ENCODE assay signal across 9 cellular contexts in genomic region chr4:1216869-1217294, GRCh38. TPM values are rescaled to one million over a fixed set of nuclear protein-coding genes. Genes with fewer than 3 reads are reported as not detected.
DNase-seq lines count a peak whose midpoint lies in the region; ATAC-seq and FAIRE-seq lines count a peak whose summit lies in the region.
"Had no signal": no experiment of that assay in that cellular context is flagged by ENCODE, and none has a peak within 500 bp of the region (broad histone marks: within the 10 kb centered on the region; RNA-seq: fewer than 3 reads in every experiment).

No MANE protein-coding gene starts in this region.

- peak; percentile 75 for DNase-seq in G401 (ENCODE audit: low spot score)
- DNase-seq in T-cell, result peak; percentile 55 to 80 (median 70)
- peak; percentile 60 for DNase-seq in activated gamma-delta T cell treated with anti-CD3 and anti-CD28 coated beads, Interleukin-2, amount 50 U/mL, for 16 hours (ENCODE audit: low read depth)
- peak; percentile 46 for DNase-seq in small intestine
- no peak for DNase-seq in superior temporal gyrus (ENCODE audit: extremely low spot score)
- no peak for DNase-seq in islet precursor cell
- no peak for DNase-seq in NCI-H82 treated with DMSO at 0.1 percent for 48 hours (lab: John Stamatoyannopoulos, UW; ENCODE audit: unreplicated experiment)
- DNase-seq: DMS 273 treated with DMSO at 0.1 percent for 48 hours had no signal

- peak overlapping the region; percentile 49 to 74 for H3K27ac Mint-ChIP-seq in T-cell

- POLR2A ChIA-PET in T-cell (lab: Charles Lee), result interaction anchor here in 1 of 2 donors (0.6 kb wide), 1 partner anchor 41 kb away, joined by 3 read pairs; no protein-coding TSS in a partner anchor

- ATAC-seq in T-cell (replicated peaks in 1 of 4) (peak; percentile 93 to 98 (median 95)), HG02870 (IDR thresholded peaks at IDR 0.05; ENCODE audit: unreplicated experiment) (no peak)

- WGBS in small intestine, 3 donors, result 60 to 81% (median 62%) methylated on average over 21 of the region's 21 CpGs

- no peak overlapping the region for H3K4me3 ChIP-seq in small intestine (ENCODE audit: low read depth in 1 of 2, low read length in 2 of 2)

- no peaks in the 10 kb centered on the region for H3K27me3 Mint-ChIP-seq in T-cell

- H3K4me1 Mint-ChIP-seq in T-cell, result peaks cover 39 to 49% (median 44%) of the 10 kb centered on the region in 3 donors

- H3K4me1 ChIP-seq in small intestine (ENCODE audit: control insufficient read depth in 2 of 2, insufficient read depth in 1 of 2, low read depth in 1 of 2, low read length in 1 of 2), result no peaks in the 10 kb centered on the region

- peak overlapping the region; percentile 45 to 86 for H3K27ac ChIP-seq in small intestine (ENCODE audit: low read depth in 1 of 2, low read length in 1 of 2)

- H3K9me3 ChIP-seq in small intestine (ENCODE audit: control insufficient read depth, low read depth), result no peaks in the 10 kb centered on the region

- peaks cover 9 to 13% of the 10 kb centered on the region in 2 donors for H3K36me3 ChIP-seq in small intestine (ENCODE audit: control insufficient read depth in 2 of 2, insufficient read depth in 2 of 2, low read length in 2 of 2)

- peak overlapping the region; percentile 54 to 72 (median 56) for H3K4me3 Mint-ChIP-seq in T-cell

- no peaks in the 10 kb centered on the region for H3K27me3 ChIP-seq in small intestine (ENCODE audit: control insufficient read depth in 2 of 2, insufficient read depth in 2 of 2, low read length in 2 of 2)

- no peaks in the 10 kb centered on the region for H3K9me3 Mint-ChIP-seq in T-cell

- CTCF ChIA-PET in T-cell (lab: Charles Lee), result interaction anchor here in 1 of 2 donors (0.6 to 1.5 kb wide), 6 partner anchors 13 to 50 kb away, joined by 3 to 7 read pairs (median 4); no protein-coding TSS in a partner anchor

- in situ Hi-C loops in G401 (cut with HindIII; ENCODE audit: low sequenced_read_pairs), result no loop called here

- peaks cover 20% of the 10 kb centered on the region for H3K36me3 Mint-ChIP-seq in T-cell

- no peak for FAIRE-seq in small intestine (lab: Jason Lieb, UNC)

RNA-seq across cellular contexts. Expression of gene CTBP1, which starts 32.0 kb away (rescaled TPM):
- total RNA-seq in G401 (2014; rRNA removed; shearing (Covaris generic)), result 265 and 287 TPM in 2 replicates
- total RNA-seq in T-cell, result 100 to 1,000 TPM; 185 to 232 (median 207) TPM
- 100 to 1,000 TPM in 2 of 3 donors, 10 to 100 TPM in 1; 88.6 to 144 (median 128) TPM for polyA plus RNA-seq in small intestine

RNA-seq across cellular contexts. Expression of gene SPON2, which starts 44.5 kb away (rescaled TPM):
- 3.2 TPM in 1 of 2 replicates, not detected in the other for total RNA-seq in G401 (2014; rRNA removed; shearing (Covaris generic))
- total RNA-seq in T-cell, result 10 to 100 TPM; 13.6 to 39.8 (median 18.9) TPM
- 10 to 100 TPM; 12.7 to 61.0 (median 34.3) TPM for polyA plus RNA-seq in small intestine

Comparison
In these comparisons a context has a peak if more than half of its experiments do, and no peak if none do; other contexts are left out.
1. DNase-seq: peak in G401 (single experiment), T-cell (34 of 34), activated gamma-delta T cell treated with anti-CD3 and anti-CD28 coated beads, Interleukin-2, amount 50 U/mL, for 16 hours (single experiment) and small intestine (single experiment); none in superior temporal gyrus (single experiment), islet precursor cell (single experiment) and NCI-H82 treated with DMSO at 0.1 percent for 48 hours (single experiment).